Comparison of ENCODE assay signal across 1 cellular context in the genomic region with DNA sequence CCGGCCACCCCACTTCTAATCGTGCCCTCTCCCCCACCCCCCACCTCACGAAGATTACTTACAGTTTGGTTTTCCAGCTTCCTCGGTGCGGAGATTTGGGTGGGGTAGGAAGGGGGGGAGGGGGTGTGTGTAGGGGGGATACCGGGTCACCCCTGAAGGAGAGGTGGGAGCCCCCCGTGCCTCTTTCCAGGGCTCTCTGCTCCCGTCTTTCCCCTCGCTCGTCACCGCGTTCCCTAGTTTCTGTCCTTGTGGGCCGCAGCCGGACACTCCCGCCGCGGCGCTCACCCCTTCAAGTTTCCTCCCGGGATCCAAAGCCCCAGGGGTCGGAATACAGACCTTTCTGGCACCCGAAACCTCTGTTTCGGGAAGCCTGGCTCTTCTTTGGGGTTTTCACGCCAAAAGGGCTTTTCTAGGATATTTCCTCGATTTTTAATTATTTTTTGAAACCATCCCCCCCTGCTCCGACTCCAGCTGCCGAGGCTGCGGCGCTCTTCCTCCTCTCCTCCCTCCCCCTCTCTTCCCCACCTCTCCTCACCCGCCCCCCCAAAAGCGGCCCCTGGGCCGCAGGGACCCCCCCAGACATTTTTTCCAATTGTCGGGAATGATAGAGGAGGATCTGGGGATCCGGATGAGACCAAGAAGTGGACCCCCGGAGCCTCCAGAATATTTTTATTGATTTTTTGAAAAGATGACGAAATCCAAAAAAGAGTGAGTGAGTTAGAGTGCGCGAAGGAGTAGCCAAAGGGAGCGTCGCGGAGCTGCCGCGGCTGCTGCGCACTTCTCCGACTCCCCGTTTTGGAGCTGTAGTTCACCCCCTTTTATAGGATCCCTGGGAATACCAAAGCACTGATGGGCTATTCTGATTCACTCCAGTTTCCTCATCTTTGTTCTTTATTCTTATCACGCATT.
A peak's percentile ranks its signal among the peaks of the same experiment; 100 is the strongest.
TF ChIP-seq lines count a peak whose summit lies in the region.

No MANE protein-coding gene starts in this region.

TF ChIP-seq in IMR-90, 13 proteins besides CTCF, POLR2A, EP300 and RAD21 (continued from another document):
- 0 out of 2 replicates have a peak, but pooled peaks have one; percentile 27 for TF ChIP-seq MAZ (IDR thresholded peaks at IDR 0.05; ENCODE audit: borderline replicate concordance, low read depth, low read length)
- TF ChIP-seq RFX5 (IDR thresholded peaks at IDR 0.05; ENCODE audit: low read depth, low read length) = no peak
- TF ChIP-seq, protein P1, sequence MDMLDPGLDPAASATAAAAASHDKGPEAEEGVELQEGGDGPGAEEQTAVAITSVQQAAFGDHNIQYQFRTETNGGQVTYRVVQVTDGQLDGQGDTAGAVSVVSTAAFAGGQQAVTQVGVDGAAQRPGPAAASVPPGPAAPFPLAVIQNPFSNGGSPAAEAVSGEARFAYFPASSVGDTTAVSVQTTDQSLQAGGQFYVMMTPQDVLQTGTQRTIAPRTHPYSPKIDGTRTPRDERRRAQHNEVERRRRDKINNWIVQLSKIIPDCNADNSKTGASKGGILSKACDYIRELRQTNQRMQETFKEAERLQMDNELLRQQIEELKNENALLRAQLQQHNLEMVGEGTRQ (IDR thresholded peaks at IDR 0.05; ENCODE audit: low read depth, low read length) = no peak
- TF ChIP-seq CEBPB (IDR thresholded peaks at IDR 0.05; ENCODE audit: low read depth, low read length) = peak; percentile 21; the same call in 1 of the 2 replicates
- TF ChIP-seq MXI1 (IDR thresholded peaks at IDR 0.05; ENCODE audit: borderline replicate concordance, low read depth, low read length) = no peak
- TF ChIP-seq, protein P2, sequence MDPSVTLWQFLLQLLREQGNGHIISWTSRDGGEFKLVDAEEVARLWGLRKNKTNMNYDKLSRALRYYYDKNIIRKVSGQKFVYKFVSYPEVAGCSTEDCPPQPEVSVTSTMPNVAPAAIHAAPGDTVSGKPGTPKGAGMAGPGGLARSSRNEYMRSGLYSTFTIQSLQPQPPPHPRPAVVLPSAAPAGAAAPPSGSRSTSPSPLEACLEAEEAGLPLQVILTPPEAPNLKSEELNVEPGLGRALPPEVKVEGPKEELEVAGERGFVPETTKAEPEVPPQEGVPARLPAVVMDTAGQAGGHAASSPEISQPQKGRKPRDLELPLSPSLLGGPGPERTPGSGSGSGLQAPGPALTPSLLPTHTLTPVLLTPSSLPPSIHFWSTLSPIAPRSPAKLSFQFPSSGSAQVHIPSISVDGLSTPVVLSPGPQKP (IDR thresholded peaks at IDR 0.05; ENCODE audit: borderline replicate concordance, low read depth, low read length) = no peak
